8 cellular contexts compared by ENCODE assay signal in genomic region chr1:19974822-19975416, GRCh38. TPM values are rescaled to one million over a fixed set of nuclear protein-coding genes. Genes with fewer than 3 reads are reported as not detected.
DNase-seq lines count a peak whose midpoint lies in the region; ATAC-seq and TF ChIP-seq lines count a peak whose summit lies in the region.

No MANE protein-coding gene starts in this region.

- in situ Hi-C loops in ACHN (cut with HindIII; ENCODE audit: low pct_ligation_motif_present, low pct_unique_long_range_greater_than_20kb, low sequenced_read_pairs), result no loop called here

- no peak overlapping the region for H3K27ac Mint-ChIP-seq in activated naive CD8-positive, alpha-beta T cell treated with anti-CD3 and anti-CD28 coated beads for 36 hours

- H3K27ac ChIP-seq in right cardiac atrium (ENCODE audit: low read length), result peak overlapping the region; percentile 73

- 10% methylated on average over 5 of the region's 5 CpGs for WGBS in right cardiac atrium

- no peaks in the 10 kb centered on the region for H3K9me3 ChIP-seq in right cardiac atrium (ENCODE audit: control insufficient read depth, low read length)

- no peaks in the 10 kb centered on the region for H3K9me3 Mint-ChIP-seq in activated naive CD8-positive, alpha-beta T cell treated with anti-CD3 and anti-CD28 coated beads for 36 hours

- H3K4me1 ChIP-seq in right cardiac atrium (ENCODE audit: control insufficient read depth, insufficient read depth, low read length), result peaks cover 6% of the 10 kb centered on the region

- H3K27me3 ChIP-seq in right cardiac atrium (ENCODE audit: control insufficient read depth, insufficient read depth), result no peaks in the 10 kb centered on the region

- H3K4me1 Mint-ChIP-seq in activated naive CD8-positive, alpha-beta T cell treated with anti-CD3 and anti-CD28 coated beads for 36 hours, result no peaks in the 10 kb centered on the region

- TF ChIP-seq CTCF in GM12872 (IDR thresholded peaks at IDR 0.05; ENCODE audit: insufficient read depth, low read depth, low read length), result peak; percentile 74

- no peaks in the 10 kb centered on the region for H3K36me3 Mint-ChIP-seq in activated naive CD8-positive, alpha-beta T cell treated with anti-CD3 and anti-CD28 coated beads for 36 hours

- peaks cover 28% of the 10 kb centered on the region for H3K27me3 Mint-ChIP-seq in activated naive CD8-positive, alpha-beta T cell treated with anti-CD3 and anti-CD28 coated beads for 36 hours

- DNase-seq in ACHN (peak; percentile 47), NCI-H345 (lab: John Stamatoyannopoulos, UW) (peak; percentile 12), right cardiac atrium (peak; percentile 62 to 80 (median 65)), skeletal muscle cell (ENCODE audit: low read depth) (peak; percentile 19)
- DNase-seq in activated naive CD8-positive, alpha-beta T cell treated with anti-CD3 and anti-CD28 coated beads for 36 hours, result peak; percentile 3

- ATAC-seq in right cardiac atrium, result peak; percentile 84 to 86
- ATAC-seq in HG03025 (IDR thresholded peaks at IDR 0.05; ENCODE audit: low FRiP score, unreplicated experiment), result no peak
- ATAC-seq in GM18909 (IDR thresholded peaks at IDR 0.05; ENCODE audit: poor library complexity, unreplicated experiment), result no peak

- H3K4me3 ChIP-seq in right cardiac atrium (ENCODE audit: low read length) (no peak overlapping the region), skeletal muscle cell (ENCODE audit: low read depth, low read length) (no peak overlapping the region)

- no peak overlapping the region for H3K4me3 Mint-ChIP-seq in activated naive CD8-positive, alpha-beta T cell treated with anti-CD3 and anti-CD28 coated beads for 36 hours

- intact Hi-C loops in right cardiac atrium (cut with DNase I), result loop anchor here (5.0 to 10.0 kb wide), 3 partner anchors 100 to 180 kb away; partner anchors contain the start of gene PLA2G5 (in 1 of the 4)

RNA-seq across cellular contexts. Expression of gene PLA2G2A, which starts 4.5 kb away (rescaled TPM):
- total RNA-seq in activated naive CD8-positive, alpha-beta T cell treated with anti-CD3 and anti-CD28 coated beads for 36 hours, result not detected
- total RNA-seq in right cardiac atrium, result 100 to 1,000 TPM; 134 to 996 (median 625) TPM
- polyA plus RNA-seq in right cardiac atrium, result 1,085 TPM

RNA-seq across cellular contexts. Expression of gene PLA2G2E, which starts 51.5 kb away (rescaled TPM):
- not detected for total RNA-seq in activated naive CD8-positive, alpha-beta T cell treated with anti-CD3 and anti-CD28 coated beads for 36 hours
- not detected for total RNA-seq in right cardiac atrium
- not detected for polyA plus RNA-seq in right cardiac atrium

Comparison
In these comparisons a context has a peak if more than half of its experiments do, and no peak if none do; other contexts are left out.
1. DNase-seq: peak in every context shown above with its lines; median percentile 65 in right cardiac atrium; 47 in ACHN; 19 in skeletal muscle cell; 12 in NCI-H345; 3 in activated naive CD8-positive, alpha-beta T cell treated with anti-CD3 and anti-CD28 coated beads for 36 hours.
2. ATAC-seq: peak in right cardiac atrium (2 of 2); none in HG03025 (single experiment) and GM18909 (single experiment).
3. RNA of gene PLA2G2A, which starts 4.5 kb away (total RNA-seq): 134 to 996 TPM in right cardiac atrium; not detected in activated naive CD8-positive, alpha-beta T cell treated with anti-CD3 and anti-CD28 coated beads for 36 hours; every median in the first group is over 100 times any median in the second.